In genomic region chr6:33191383-33192104, GRCh38 we compare ENCODE assay signal across 14 cellular contexts. TPM values are rescaled to one million over a fixed set of nuclear protein-coding genes. Genes with fewer than 3 reads are reported as not detected.
DNase-seq lines count a peak whose midpoint lies in the region; ATAC-seq and TF ChIP-seq lines count a peak whose summit lies in the region.
"Had no signal": no experiment of that assay in that cellular context is flagged by ENCODE, and none has a peak within 500 bp of the region (broad histone marks: within the 10 kb centered on the region; RNA-seq: fewer than 3 reads in every experiment).

No MANE protein-coding gene starts in this region.

- DNase-seq in effector memory CD4-positive, alpha-beta T cell = no peak
- no peak for DNase-seq in osteocyte (ENCODE audit: extremely low spot score, unreplicated experiment)
- no peak for DNase-seq in H4 (ENCODE audit: low spot score)
- DNase-seq: activated T-cell treated with anti-CD3 and anti-CD28 coated beads, Interleukin-2, amount 50 U/mL, for 72 hours; COR-L47; erythroblast; natural killer cell; stimulated activated CD4-positive, alpha-beta T cell treated with anti-CD3 and anti-CD28 coated beads, Interleukin-12 subunit alpha, Interleukin-12 subunit beta, amount 100 ng/mL, for 4 hours; stimulated activated CD8-positive, alpha-beta memory T cell treated with anti-CD3 and anti-CD28 coated beads, Interleukin-4, amount 100 ng/mL, for 48 hours had no signal

- no peaks in the 10 kb centered on the region for H3K9me3 Mint-ChIP-seq in osteocyte (ENCODE audit: unreplicated experiment)
- H3K9me3 Mint-ChIP-seq: activated T-cell treated with anti-CD3 and anti-CD28 coated beads, Interleukin-2, amount 50 U/mL, for 72 hours; natural killer cell had no signal

- H3K4me1 Mint-ChIP-seq in osteocyte (ENCODE audit: unreplicated experiment) = peaks cover 28% of the 10 kb centered on the region

- peak overlapping the region; percentile 2 for H3K27ac Mint-ChIP-seq in osteocyte (ENCODE audit: unreplicated experiment)
- H3K27ac Mint-ChIP-seq: activated T-cell treated with anti-CD3 and anti-CD28 coated beads, Interleukin-2, amount 50 U/mL, for 72 hours had no signal

- TF ChIP-seq CTCF in osteocyte (IDR thresholded peaks at IDR 0.05) = no peak

- WGBS in HUES64 = 67% methylated on average over 8 of the region's 8 CpGs

- H3K4me1 ChIP-seq in HUES64 (ENCODE audit: insufficient read depth, low read length) = 0 out of 2 replicates have a peak, but pooled peaks cover 4% of the 10 kb centered on the region
- peaks cover 14% of the 10 kb centered on the region for H3K4me1 ChIP-seq in effector memory CD4-positive, alpha-beta T cell (ENCODE audit: control insufficient read depth, insufficient read depth, low read length, poor library complexity, severe bottlenecking)

- peak overlapping the region; percentile 65 for H3K4me3 ChIP-seq in HUES64 (ENCODE audit: low read length)
- peak overlapping the region; percentile 21 for H3K4me3 ChIP-seq in effector memory CD4-positive, alpha-beta T cell (ENCODE audit: insufficient read depth, low read depth, low read length, poor library complexity, severe bottlenecking)
- H3K4me3 ChIP-seq: GM12878 had no signal

- H3K36me3 ChIP-seq in HUES64 (ENCODE audit: insufficient read depth, low read length) = peaks cover 19% of the 10 kb centered on the region
- peaks cover 26% of the 10 kb centered on the region for H3K36me3 ChIP-seq in effector memory CD4-positive, alpha-beta T cell (ENCODE audit: control insufficient read depth, insufficient read depth, low read length)

- H3K9me3 ChIP-seq in HUES64 (ENCODE audit: insufficient read depth, low read depth, low read length) = no peaks in the 10 kb centered on the region
- H3K9me3 ChIP-seq in effector memory CD4-positive, alpha-beta T cell (ENCODE audit: control insufficient read depth, low read length) = no peaks in the 10 kb centered on the region

- H3K27me3 Mint-ChIP-seq in osteocyte (ENCODE audit: unreplicated experiment) = peaks cover 15% of the 10 kb centered on the region

- peak overlapping the region; percentile 16 for H3K4me3 Mint-ChIP-seq in osteocyte (ENCODE audit: unreplicated experiment)

- H3K36me3 Mint-ChIP-seq in osteocyte (ENCODE audit: unreplicated experiment) = peaks cover 30% of the 10 kb centered on the region

- no peak overlapping the region for H3K9ac ChIP-seq in HUES64 (ENCODE audit: low read depth, low read length)

- H3K27me3 ChIP-seq in HUES64 (ENCODE audit: insufficient read depth, low read length) = peaks cover 40% of the 10 kb centered on the region
- H3K27me3 ChIP-seq in effector memory CD4-positive, alpha-beta T cell (replicated peaks; ENCODE audit: control insufficient read depth, insufficient read depth, low read length, poor library complexity, severe bottlenecking) = peaks cover 16% of the 10 kb centered on the region

- ATAC-seq in HG03354 (IDR thresholded peaks at IDR 0.05; ENCODE audit: poor library complexity, severe bottlenecking, unreplicated experiment) (no peak), GM18519 (IDR thresholded peaks at IDR 0.05; ENCODE audit: low FRiP score, unreplicated experiment) (no peak)

- no peak overlapping the region for H3K27ac ChIP-seq in HUES64 (ENCODE audit: low read depth, low read length)
- no peak overlapping the region for H3K27ac ChIP-seq in effector memory CD4-positive, alpha-beta T cell (ENCODE audit: insufficient read depth, low read length, poor library complexity, severe bottlenecking)
- H3K27ac ChIP-seq: RWPE1 had no signal

RNA-seq across cellular contexts. Expression of gene COL11A2, which starts 0.7 kb away (rescaled TPM):
- 0.70 TPM for polyA plus RNA-seq in HUES64 (2013, experiment 1 of 2)
- 0.63 TPM for polyA plus RNA-seq in HUES64 (2013, experiment 2 of 2)
- total RNA-seq in osteocyte = 2.7 and 3.3 TPM in 2 replicates
- total RNA-seq in H4 (2014; rRNA removed; shearing (Covaris generic)) = 0.10 and 0.39 TPM in 2 replicates

RNA-seq across cellular contexts. Expression of gene RXRB, which starts 8.9 kb away (rescaled TPM):
- polyA plus RNA-seq in HUES64 (2013, experiment 1 of 2) = 13.1 TPM
- polyA plus RNA-seq in HUES64 (2013, experiment 2 of 2) = 12.7 TPM
- 53.1 and 58.3 TPM in 2 replicates for total RNA-seq in osteocyte
- 7.8 and 8.3 TPM in 2 replicates for total RNA-seq in H4 (2014; rRNA removed; shearing (Covaris generic))

RNA-seq across cellular contexts. Expression of gene SLC39A7, which starts 9.1 kb away (rescaled TPM):
- polyA plus RNA-seq in HUES64 (2013, experiment 1 of 2) = 75.8 TPM
- polyA plus RNA-seq in HUES64 (2013, experiment 2 of 2) = 72.8 TPM
- total RNA-seq in osteocyte = 201 and 209 TPM in 2 replicates
- total RNA-seq in H4 (2014; rRNA removed; shearing (Covaris generic)) = 64.8 and 69.5 TPM in 2 replicates

RNA-seq across cellular contexts. Expression of gene HSD17B8, which starts 12.9 kb away (rescaled TPM):
- polyA plus RNA-seq in HUES64 (2013, experiment 1 of 2) = 3.5 TPM
- 3.2 TPM for polyA plus RNA-seq in HUES64 (2013, experiment 2 of 2)
- 2.4 and 3.5 TPM in 2 replicates for total RNA-seq in osteocyte
- 1.2 and 5.6 TPM in 2 replicates for total RNA-seq in H4 (2014; rRNA removed; shearing (Covaris generic))

RNA-seq across cellular contexts. Expression of gene RING1, which starts 16.8 kb away (rescaled TPM):
- polyA plus RNA-seq in HUES64 (2013, experiment 1 of 2) = 27.4 TPM
- polyA plus RNA-seq in HUES64 (2013, experiment 2 of 2) = 29.5 TPM
- total RNA-seq in osteocyte = 56.6 and 58.8 TPM in 2 replicates
- 26.9 and 29.3 TPM in 2 replicates for total RNA-seq in H4 (2014; rRNA removed; shearing (Covaris generic))
